Comparison of ENCODE assay signal across 8 cellular contexts in the genomic region with DNA sequence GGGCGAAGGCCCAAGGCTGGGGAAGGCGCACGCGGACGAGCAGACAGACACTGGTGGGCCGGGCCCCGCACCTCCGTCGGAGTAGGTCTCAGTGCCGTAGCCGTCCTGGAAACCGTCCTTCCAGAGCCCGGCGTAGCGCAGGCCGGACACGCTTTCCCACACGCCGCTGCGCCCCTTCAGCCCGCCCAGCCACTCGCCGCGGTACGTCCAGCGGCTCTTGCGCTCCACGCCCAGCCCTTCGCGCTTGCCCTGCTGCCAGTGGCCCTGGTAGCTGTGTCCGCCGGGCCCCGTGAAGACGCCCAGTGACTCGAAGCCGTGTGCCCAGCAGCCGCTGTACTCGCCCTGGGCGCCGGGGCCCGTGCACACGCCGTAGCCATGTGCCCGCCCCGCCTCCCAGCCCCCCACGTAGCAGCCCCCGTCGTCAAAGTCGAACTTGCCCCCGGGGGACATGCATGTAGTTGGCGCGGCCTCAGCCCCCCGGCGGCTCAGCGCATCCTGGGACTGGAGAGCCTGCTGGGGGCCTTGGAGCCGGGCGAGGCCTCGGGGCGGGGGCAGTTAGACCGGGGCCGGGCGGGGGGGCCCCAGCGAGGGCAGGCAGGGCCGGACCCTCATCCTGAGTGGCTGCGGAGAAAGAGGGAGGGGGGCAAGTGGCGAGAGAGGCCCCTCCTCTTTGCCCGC. TPM values are rescaled to one million over a fixed set of nuclear protein-coding genes. Genes with fewer than 3 reads are reported as not detected.
DNase-seq lines count a peak whose midpoint lies in the region; ATAC-seq and TF ChIP-seq lines count a peak whose summit lies in the region.

No MANE protein-coding gene starts in this region.

- no peaks in the 10 kb centered on the region for H3K9me3 Mint-ChIP-seq in activated T-cell treated with anti-CD3 and anti-CD28 coated beads, Interleukin-2, amount 50 U/mL, for 4 hours
- no peaks in the 10 kb centered on the region for H3K9me3 Mint-ChIP-seq in chondrocyte (ENCODE audit: low read depth)

- peak; percentile 37 to 45 for ATAC-seq in activated T-cell treated with anti-CD3 and anti-CD28 coated beads, Interleukin-2, amount 50 U/mL, for 4 hours
- no peak for ATAC-seq in lung (ENCODE audit: insufficient read depth, low FRiP score)

- peaks cover 16% of the 10 kb centered on the region for H3K4me1 Mint-ChIP-seq in activated T-cell treated with anti-CD3 and anti-CD28 coated beads, Interleukin-2, amount 50 U/mL, for 4 hours (ENCODE audit: low read depth)
- peaks cover 14% of the 10 kb centered on the region for H3K4me1 Mint-ChIP-seq in chondrocyte (ENCODE audit: low read depth)

- peak overlapping the region; percentile 33 for H3K4me3 Mint-ChIP-seq in activated T-cell treated with anti-CD3 and anti-CD28 coated beads, Interleukin-2, amount 50 U/mL, for 4 hours
- H3K4me3 Mint-ChIP-seq in chondrocyte (ENCODE audit: unreplicated experiment): peak overlapping the region; percentile 41

- H3K4me3 ChIP-seq in lung: peak overlapping the region; percentile 8
- peak overlapping the region; percentile 39 to 52 for H3K4me3 ChIP-seq in uterus

- TF ChIP-seq CTCF in chondrocyte (IDR thresholded peaks at IDR 0.05) (no peak), lung (IDR thresholded peaks at IDR 0.05; ENCODE audit: control extremely low read depth, extremely low read depth) (no peak), uterus (IDR thresholded peaks at IDR 0.05) (no peak)

- H3K36me3 ChIP-seq in lung (ENCODE audit: control insufficient read depth in 2 of 2, insufficient read depth in 2 of 2, low read length in 2 of 2): no peaks in the 10 kb centered on the region
- H3K36me3 ChIP-seq in uterus: no peaks in the 10 kb centered on the region

- H3K27me3 Mint-ChIP-seq in activated T-cell treated with anti-CD3 and anti-CD28 coated beads, Interleukin-2, amount 50 U/mL, for 4 hours (ENCODE audit: low read depth): peaks cover 43% of the 10 kb centered on the region
- H3K27me3 Mint-ChIP-seq in chondrocyte (ENCODE audit: low read depth): peaks cover 57% of the 10 kb centered on the region

- WGBS in lung, 2 donors: 3 to 4% methylated on average over 53 to 67 of the region's 67 CpGs

- H3K27me3 ChIP-seq in lung (ENCODE audit: control insufficient read depth, insufficient read depth) (no peaks in the 10 kb centered on the region), uterus (peaks cover 0 to 4% of the 10 kb centered on the region in 2 donors)

- DNase-seq in activated T-cell treated with anti-CD3 and anti-CD28 coated beads, Interleukin-2, amount 50 U/mL, for 4 hours: no peak
- no peak for DNase-seq in activated T-cell treated with anti-CD3 and anti-CD28 coated beads for 4 hours
- DNase-seq in chondrocyte (ENCODE audit: low spot score): peak; percentile 74
- DNase-seq in lung (ENCODE audit: low spot score): no peak
- peak in 1 of 2 donors; percentile 47 for DNase-seq in uterus
- DNase-seq in NCI-H1105 treated with DMSO at 0.1 percent for 48 hours (lab: John Stamatoyannopoulos, UW): no peak
- no peak for DNase-seq in NCI-H345 (lab: John Stamatoyannopoulos, UW)
- no peak for DNase-seq in superior temporal gyrus (ENCODE audit: extremely low spot score)

- H3K27ac Mint-ChIP-seq in chondrocyte (ENCODE audit: unreplicated experiment): no peak overlapping the region

- no peak for TF ChIP-seq POLR2A in uterus (IDR thresholded peaks at IDR 0.05)

- no peaks in the 10 kb centered on the region for H3K36me3 Mint-ChIP-seq in activated T-cell treated with anti-CD3 and anti-CD28 coated beads, Interleukin-2, amount 50 U/mL, for 4 hours (ENCODE audit: insufficient read depth)
- no peaks in the 10 kb centered on the region for H3K36me3 Mint-ChIP-seq in chondrocyte (ENCODE audit: low read depth)

- H3K27ac ChIP-seq in lung (ENCODE audit: low read depth in 1 of 2, low read length in 1 of 2) (no peak overlapping the region), uterus (peak overlapping the region; percentile 73 to 76)

- H3K9me3 ChIP-seq in lung (ENCODE audit: control insufficient read depth in 2 of 2, insufficient read depth in 1 of 2, low read length in 1 of 2): no peaks in the 10 kb centered on the region
- H3K9me3 ChIP-seq in uterus: no peaks in the 10 kb centered on the region

- H3K4me1 ChIP-seq in lung (ENCODE audit: control insufficient read depth in 2 of 2, insufficient read depth in 2 of 2, low read length in 2 of 2) (peaks cover 0 to 13% of the 10 kb centered on the region in 2 donors), uterus (no peaks in the 10 kb centered on the region)

- intact Hi-C loops in uterus (cut with DNase I; ENCODE audit: low total_unique reads): no loop called here

RNA-seq across cellular contexts. Expression of a gene that starts 1.4 kb away (rescaled TPM):
- total RNA-seq in activated T-cell treated with anti-CD3 and anti-CD28 coated beads, Interleukin-2, amount 50 U/mL, for 4 hours: under 1 TPM; 0.11 to 0.27 (median 0.13) TPM
- total RNA-seq in chondrocyte (0.20 TPM in 1 of 3 replicates, not detected in the others), lung (1 to 10 TPM in 1 of 2 donors, under 1 TPM in 1; 0.23 to 3.1 TPM), uterus (10 to 100 TPM in 2 of 4 donors, 1 to 10 TPM in 2; 2.4 to 49.2 (median 19.9) TPM)
- polyA plus RNA-seq in lung: 1 to 10 TPM in 1 of 2 donors, under 1 TPM in 1; 0.44 to 1.6 TPM

RNA-seq across cellular contexts. Expression of a gene that starts 9.6 kb away (rescaled TPM):
- 100 to 1,000 TPM in 2 of 3 donors, 10 to 100 TPM in 1; 86.9 to 113 (median 108) TPM for total RNA-seq in activated T-cell treated with anti-CD3 and anti-CD28 coated beads, Interleukin-2, amount 50 U/mL, for 4 hours
- total RNA-seq in chondrocyte: 16.4 to 27.3 TPM (median 18.5 TPM) in 3 replicates
- 100 to 1,000 TPM in 1 of 2 donors, 10 to 100 TPM in 1; 48.0 to 104 TPM for total RNA-seq in lung
- 100 to 1,000 TPM in 1 of 2 donors, 10 to 100 TPM in 1; 59.2 to 106 TPM for polyA plus RNA-seq in lung
- 10 to 100 TPM; 38.9 to 98.8 (median 68.8) TPM for total RNA-seq in uterus

RNA-seq across cellular contexts. Expression of a gene that starts 21.1 kb away (rescaled TPM):
- total RNA-seq in activated T-cell treated with anti-CD3 and anti-CD28 coated beads, Interleukin-2, amount 50 U/mL, for 4 hours: 10 to 100 TPM; 17.1 to 18.8 (median 17.6) TPM
- total RNA-seq in chondrocyte (11.8 to 21.6 TPM (median 12.3 TPM) in 3 replicates), lung (10 to 100 TPM; 10.7 to 22.1 TPM), uterus (10 to 100 TPM in 3 of 4 donors, 1 to 10 TPM in 1; 6.4 to 16.8 (median 15.2) TPM)
- 10 to 100 TPM in 1 of 2 donors, 1 to 10 TPM in 1; 7.7 to 17.6 TPM for polyA plus RNA-seq in lung

RNA-seq across cellular contexts. Expression of a gene that starts 25.6 kb away (rescaled TPM):
- 1 to 10 TPM in 2 of 3 donors, under 1 TPM in 1; 0.58 to 1.1 (median 1.1) TPM for total RNA-seq in activated T-cell treated with anti-CD3 and anti-CD28 coated beads, Interleukin-2, amount 50 U/mL, for 4 hours
- 5.9 to 11.8 TPM (median 9.8 TPM) in 3 replicates for total RNA-seq in chondrocyte
- 1 to 10 TPM in 1 of 2 donors, under 1 TPM in 1; 0.82 to 4.5 TPM for total RNA-seq in lung
- under 1 TPM; 0.50 to 0.67 TPM for polyA plus RNA-seq in lung
- total RNA-seq in uterus: 1 to 10 TPM in 1 of 4 donors, under 1 TPM in 1, not detected in 2; 0.35 to 1.7 TPM

RNA-seq across cellular contexts. Expression of a gene that starts 59.0 kb away (rescaled TPM):
- total RNA-seq in activated T-cell treated with anti-CD3 and anti-CD28 coated beads, Interleukin-2, amount 50 U/mL, for 4 hours: 1 to 10 TPM; 1.4 to 3.2 (median 1.7) TPM
- not detected in 3 replicates for total RNA-seq in chondrocyte
- under 1 TPM; 0.17 to 0.67 TPM for total RNA-seq in lung
- polyA plus RNA-seq in lung: under 1 TPM; 0.08 to 0.55 TPM
- under 1 TPM in 2 of 4 donors, not detected in 2; 0.28 to 0.37 TPM for total RNA-seq in uterus

Comparison
In these comparisons a context has a peak if more than half of its experiments do, and no peak if none do; other contexts are left out.
1. H3K27ac ChIP-seq: peak in uterus (2 of 2); none in lung (0 of 2).